ENCODE assay signal across 1 cellular context in genomic region chr3:149480326-149481017, GRCh38.
A peak's percentile ranks its signal among the peaks of the same experiment; 100 is the strongest.
TF ChIP-seq lines count a peak whose summit lies in the region.

No MANE protein-coding gene starts in this region.

TF ChIP-seq in A549, 52 proteins besides CTCF, POLR2A, EP300 and RAD21 (continued from another document):
- TF ChIP-seq, protein P1, sequence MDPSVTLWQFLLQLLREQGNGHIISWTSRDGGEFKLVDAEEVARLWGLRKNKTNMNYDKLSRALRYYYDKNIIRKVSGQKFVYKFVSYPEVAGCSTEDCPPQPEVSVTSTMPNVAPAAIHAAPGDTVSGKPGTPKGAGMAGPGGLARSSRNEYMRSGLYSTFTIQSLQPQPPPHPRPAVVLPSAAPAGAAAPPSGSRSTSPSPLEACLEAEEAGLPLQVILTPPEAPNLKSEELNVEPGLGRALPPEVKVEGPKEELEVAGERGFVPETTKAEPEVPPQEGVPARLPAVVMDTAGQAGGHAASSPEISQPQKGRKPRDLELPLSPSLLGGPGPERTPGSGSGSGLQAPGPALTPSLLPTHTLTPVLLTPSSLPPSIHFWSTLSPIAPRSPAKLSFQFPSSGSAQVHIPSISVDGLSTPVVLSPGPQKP (IDR thresholded peaks at IDR 0.05; ENCODE audit: low read depth, low read length): no peak
- TF ChIP-seq CHD2 (IDR thresholded peaks at IDR 0.05; ENCODE audit: low read length, partially characterized antibody): no peak
- peak; percentile 60; the same call in 1 of the 2 replicates for TF ChIP-seq RCOR1 (IDR thresholded peaks at IDR 0.05; ENCODE audit: low read depth, low read length)
- no peak for TF ChIP-seq ZFP36 (IDR thresholded peaks at IDR 0.05; ENCODE audit: borderline replicate concordance, partially characterized antibody)
- TF ChIP-seq EHF (CRISPR knock-in tag; IDR thresholded peaks at IDR 0.05): no peak
- TF ChIP-seq, protein P2, sequence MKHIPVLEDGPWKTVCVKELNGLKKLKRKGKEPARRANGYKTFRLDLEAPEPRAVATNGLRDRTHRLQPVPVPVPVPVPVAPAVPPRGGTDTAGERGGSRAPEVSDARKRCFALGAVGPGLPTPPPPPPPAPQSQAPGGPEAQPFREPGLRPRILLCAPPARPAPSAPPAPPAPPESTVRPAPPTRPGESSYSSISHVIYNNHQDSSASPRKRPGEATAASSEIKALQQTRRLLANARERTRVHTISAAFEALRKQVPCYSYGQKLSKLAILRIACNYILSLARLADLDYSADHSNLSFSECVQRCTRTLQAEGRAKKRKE (CRISPR knock-in tag; IDR thresholded peaks at IDR 0.05; ENCODE audit: low read depth): no peak
- TF ChIP-seq, protein P3, sequence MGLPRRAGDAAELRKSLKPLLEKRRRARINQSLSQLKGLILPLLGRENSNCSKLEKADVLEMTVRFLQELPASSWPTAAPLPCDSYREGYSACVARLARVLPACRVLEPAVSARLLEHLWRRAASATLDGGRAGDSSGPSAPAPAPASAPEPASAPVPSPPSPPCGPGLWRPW (IDR thresholded peaks at IDR 0.05): no peak
- TF ChIP-seq FOSL2 (IDR thresholded peaks at IDR 0.05): no peak
- peak; percentile 29; the same call in 1 of the 2 replicates for TF ChIP-seq FOSL2 (CRISPR knock-in tag; IDR thresholded peaks at IDR 0.05)
- peak; percentile 98 for TF ChIP-seq SMC3 (IDR thresholded peaks at IDR 0.05)
- no peak for TF ChIP-seq ZC3H11A (IDR thresholded peaks at IDR 0.05)
- TF ChIP-seq TP53 (CRISPR knock-in tag; IDR thresholded peaks at IDR 0.05): no peak
- TF ChIP-seq REST (IDR thresholded peaks at IDR 0.05): no peak
- TF ChIP-seq MYC (IDR thresholded peaks at IDR 0.05; ENCODE audit: borderline replicate concordance, low read length): no peak
- no peak for TF ChIP-seq CHD4 (IDR thresholded peaks at IDR 0.05; ENCODE audit: borderline replicate concordance)
- no peak for TF ChIP-seq ESRRA (IDR thresholded peaks at IDR 0.05; ENCODE audit: borderline replicate concordance, low read length)
- TF ChIP-seq USF2 (IDR thresholded peaks at IDR 0.05): no peak
- no peak for TF ChIP-seq HEYL (CRISPR knock-in tag; IDR thresholded peaks at IDR 0.05)
- peak; percentile 12; the same call in 1 of the 2 replicates for TF ChIP-seq GATA3 (IDR thresholded peaks at IDR 0.05; ENCODE audit: borderline replicate concordance)
- no peak for TF ChIP-seq CBX8 (IDR thresholded peaks at IDR 0.05)
- no peak for TF ChIP-seq ZNF302 (CRISPR knock-in tag; IDR thresholded peaks at IDR 0.05)
- no peak for TF ChIP-seq SREBF2 (IDR thresholded peaks at IDR 0.05)
- TF ChIP-seq POLR2AphosphoS2 (conservative IDR thresholded peaks at IDR 0.05; ENCODE audit: low read length): no peak
- TF ChIP-seq EHMT2 (IDR thresholded peaks at IDR 0.05; ENCODE audit: low read depth): no peak
- no peak for TF ChIP-seq PHF8 (IDR thresholded peaks at IDR 0.05; ENCODE audit: borderline replicate concordance, low read depth)
TF ChIP-seq in A549: peak in this region for 8.
